ENCODE assay signal across 8 cellular contexts in genomic region chr3:10224794-10225660, GRCh38. TPM values are rescaled to one million over a fixed set of nuclear protein-coding genes. Genes with fewer than 3 reads are reported as not detected.
A peak's percentile ranks its signal among the peaks of the same experiment; 100 is the strongest.
DNase-seq lines count a peak whose midpoint lies in the region; ATAC-seq and TF ChIP-seq lines count a peak whose summit lies in the region.

No MANE protein-coding gene starts in this region.

- intact Hi-C loops in activated CD4-positive, alpha-beta T cell treated with anti-CD3 and anti-CD28 coated beads for 36 hours (cut with DNase I, micrococcal nuclease), result loop anchor here (1.0 to 10.0 kb wide), 8 partner anchors 30 to 240 kb away; partner anchors contain the start of genes BRK1 (in 2 of the 2), IRAK2 (in 2 of the 2) and EMC3 (in 1 of the 2)
- intact Hi-C loops in left lung (cut with DNase I), result loop anchor here in 1 of 2 donors (10.0 kb wide), 1 partner anchor 60 kb away; the partner anchor contains the start of gene IRAK2

- peak overlapping the region; percentile 83 for H3K27ac Mint-ChIP-seq in activated CD4-positive, alpha-beta T cell treated with anti-CD3 and anti-CD28 coated beads for 36 hours

- H3K4me1 ChIP-seq in left lung, result peaks cover 0 to 88% of the 10 kb centered on the region in 2 donors

- ATAC-seq in HG02642 (IDR thresholded peaks at IDR 0.05; ENCODE audit: poor library complexity, unreplicated experiment) (peak; percentile 44), left lung (peak; percentile 91), HG03442 (IDR thresholded peaks at IDR 0.05; ENCODE audit: unreplicated experiment) (no peak)
- peak; percentile 72 for ATAC-seq in activated CD4-positive, alpha-beta T cell treated with anti-CD3 and anti-CD28 coated beads for 36 hours

- no peak overlapping the region for H3K4me3 ChIP-seq in coronary artery
- no peak overlapping the region for H3K4me3 ChIP-seq in left lung

- H3K36me3 Mint-ChIP-seq in activated CD4-positive, alpha-beta T cell treated with anti-CD3 and anti-CD28 coated beads for 36 hours (ENCODE audit: low read depth), result peaks cover 11% of the 10 kb centered on the region

- no peak overlapping the region for H3K4me3 Mint-ChIP-seq in activated CD4-positive, alpha-beta T cell treated with anti-CD3 and anti-CD28 coated beads for 36 hours

- no peaks in the 10 kb centered on the region for H3K9me3 ChIP-seq in left lung

- CTCF ChIA-PET in activated CD4-positive, alpha-beta T cell treated with anti-CD3 and anti-CD28 coated beads for 36 hours (lab: Charles Lee), result interaction anchor here (0.7 to 1.5 kb wide), 6 partner anchors 17 to 98 kb away, joined by 3 to 4 read pairs (median 3); no protein-coding TSS in a partner anchor

- H3K36me3 ChIP-seq in left lung, result peaks cover 0 to 66% of the 10 kb centered on the region in 2 donors

- H3K27me3 Mint-ChIP-seq in activated CD4-positive, alpha-beta T cell treated with anti-CD3 and anti-CD28 coated beads for 36 hours, result no peaks in the 10 kb centered on the region

- no peaks in the 10 kb centered on the region for H3K27me3 ChIP-seq in left lung

- no peaks in the 10 kb centered on the region for H3K9me3 Mint-ChIP-seq in activated CD4-positive, alpha-beta T cell treated with anti-CD3 and anti-CD28 coated beads for 36 hours (ENCODE audit: low read depth)

- peaks cover 69% of the 10 kb centered on the region for H3K4me1 Mint-ChIP-seq in activated CD4-positive, alpha-beta T cell treated with anti-CD3 and anti-CD28 coated beads for 36 hours

- POLR2A ChIA-PET in activated CD4-positive, alpha-beta T cell treated with anti-CD3 and anti-CD28 coated beads for 36 hours (lab: Charles Lee), result no interaction called here

- TF ChIP-seq CTCF in GM10266 (IDR thresholded peaks at IDR 0.05; ENCODE audit: control insufficient read depth, insufficient read depth, low read depth, missing control alignments), result peak; percentile 85
- peak; percentile 78 for TF ChIP-seq CTCF in coronary artery (IDR thresholded peaks at IDR 0.05)
- TF ChIP-seq CTCF in left lung (IDR thresholded peaks at IDR 0.05), result peak; percentile 73 to 87

- peak; percentile 77 for DNase-seq in GM10266 (ENCODE audit: extremely low spot score)
- peak; percentile 58 for DNase-seq in NCI-H460 (ENCODE audit: extremely low read depth, low read depth)
- DNase-seq in activated CD4-positive, alpha-beta T cell treated with anti-CD3 and anti-CD28 coated beads for 36 hours, result peak; percentile 83
- DNase-seq in coronary artery (ENCODE audit: low spot score), result peak; percentile 81
- DNase-seq in left lung, result peak in 1 of 2 donors; percentile 69
- peak in 2 of 3 donors; percentile 50 to 59 for DNase-seq in stimulated activated CD4-positive, alpha-beta T cell treated with anti-CD3 and anti-CD28 coated beads, TNF-alpha, amount 100 ng/mL, for 48 hours (ENCODE audit: low read depth in 3 of 3)

- H3K27ac ChIP-seq in coronary artery, result peak overlapping the region in 1 of 2 donors; percentile 48
- H3K27ac ChIP-seq in left lung, result peak overlapping the region in 1 of 2 donors; percentile 63

RNA-seq across cellular contexts. Expression of gene TATDN2, which starts 23.2 kb away (rescaled TPM):
- 7.2 and 10.1 TPM in 2 replicates for total RNA-seq in NCI-H460 (2014; rRNA removed; shearing (Covaris generic))
- polyA plus RNA-seq in NCI-H460 (2014; cell fraction: nucleus; rRNA removed), result 8.6 and 8.8 TPM in 2 replicates
- 10 to 100 TPM; 40.0 to 40.2 TPM for total RNA-seq in activated CD4-positive, alpha-beta T cell treated with anti-CD3 and anti-CD28 coated beads for 36 hours
- total RNA-seq in left lung, result 10 to 100 TPM; 29.1 to 35.2 TPM
